8 cellular contexts compared by ENCODE assay signal in the genomic region with DNA sequence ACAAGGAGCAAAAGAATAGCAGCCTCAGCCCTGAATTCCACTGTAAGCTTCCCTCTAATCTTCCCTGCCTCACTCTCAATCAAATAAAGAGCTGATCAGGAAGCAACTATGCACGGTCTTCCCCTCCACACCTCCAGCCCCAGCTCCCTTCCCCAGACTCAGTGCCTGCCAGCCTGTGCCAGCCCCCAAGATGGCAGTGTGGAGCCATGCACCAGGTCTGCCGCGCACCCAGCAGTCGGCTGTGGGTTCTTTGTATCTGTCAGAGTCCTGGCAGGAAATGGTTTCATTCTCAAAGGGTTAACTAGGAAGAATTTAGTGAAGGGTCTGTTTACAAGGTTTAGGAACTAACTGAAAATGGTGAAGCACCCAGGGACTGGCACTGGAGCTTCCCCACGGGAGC.
DNase-seq lines count a peak whose midpoint lies in the region; ATAC-seq and TF ChIP-seq lines count a peak whose summit lies in the region.
"Not testable (repeated sequence)": the region's sequence is repeated elsewhere in the genome, so short reads cannot be mapped to it uniquely, and the experiment has no call there.

No MANE protein-coding gene starts in this region.

- H3K4me1 Mint-ChIP-seq in neural crest cell = not testable (repeated sequence)

- not testable (repeated sequence) for H3K36me3 ChIP-seq in body of pancreas (replicated peaks in 1 of 2; ENCODE audit: insufficient read depth in 1 of 2, low read depth in 2 of 2); cardiac muscle cell

- H3K4me3 ChIP-seq in body of pancreas, cardiac muscle cell: not testable (repeated sequence)

- H3K27ac Mint-ChIP-seq in neural crest cell (ENCODE audit: unreplicated experiment) = peak overlapping the region; percentile 68

- TF ChIP-seq POLR2A in body of pancreas (IDR thresholded peaks at IDR 0.05) = not testable (repeated sequence)

- not testable (repeated sequence) for ATAC-seq in body of pancreas

- peak; percentile 64 for DNase-seq in DMS 273 (lab: John Stamatoyannopoulos, UW; ENCODE audit: unreplicated experiment)
- peak; percentile 60 for DNase-seq in OCI-M1 (lab: John Stamatoyannopoulos, UW)
- peak; percentile 2 to 5 for DNase-seq in activated CD4-positive, alpha-beta T cell treated with anti-CD3 and anti-CD28 coated beads, Interleukin-2, amount 50 U/mL, for 4 hours
- peak; percentile 50 to 69 (median 56) for DNase-seq in body of pancreas
- peak; percentile 24 to 32 for DNase-seq in cardiac muscle cell (ENCODE audit: low read depth in 1 of 2, low spot score in 1 of 2)
- DNase-seq in neural crest cell (ENCODE audit: low read depth, low spot score) = peak; percentile 44
- peak; percentile 11 to 14 for DNase-seq in stimulated activated CD8-positive, alpha-beta memory T cell treated with anti-CD3 and anti-CD28 coated beads, Interleukin-7, amount 100 ng/mL, for 48 hours (ENCODE audit: extremely low read depth in 1 of 2, low read depth in 1 of 2)

- intact Hi-C loops in body of pancreas (cut with DNase I) = not testable (repeated sequence)

- peak; percentile 65 for TF ChIP-seq CTCF in LNCAP (IDR thresholded peaks at IDR 0.05)
- peak in 6 of 7 experiments; percentile 43 to 71 (median 63) for TF ChIP-seq CTCF in body of pancreas (IDR thresholded peaks at IDR 0.05)
- TF ChIP-seq CTCF in cardiac muscle cell (IDR thresholded peaks at IDR 0.05; ENCODE audit: low read depth, low read length) = peak; percentile 40
- TF ChIP-seq CTCF in neural crest cell (conservative IDR thresholded peaks at IDR 0.05) = peak; percentile 62

- not testable (repeated sequence) for H3K9me3 ChIP-seq in body of pancreas; cardiac muscle cell (ENCODE audit: low read depth)

- not testable (repeated sequence) for H3K9me3 Mint-ChIP-seq in neural crest cell

- H3K4me3 Mint-ChIP-seq in neural crest cell = not testable (repeated sequence)

- H3K36me3 Mint-ChIP-seq in neural crest cell (ENCODE audit: low read depth) = not testable (repeated sequence)

- H3K27ac ChIP-seq in body of pancreas, cardiac muscle cell: not testable (repeated sequence)

- H3K27me3 ChIP-seq in body of pancreas, cardiac muscle cell: not testable (repeated sequence)

- not testable (repeated sequence) for H3K4me1 ChIP-seq in body of pancreas; cardiac muscle cell (ENCODE audit: low read depth)

- H3K27me3 Mint-ChIP-seq in neural crest cell (ENCODE audit: low read depth) = not testable (repeated sequence)

- WGBS in body of pancreas, 2 donors = 0 to 11% methylated on average over 5 of the region's 5 CpGs

Comparison
In these comparisons a context has a peak if more than half of its experiments do, and no peak if none do; other contexts are left out.
1. DNase-seq: peak in every context shown above with its lines; median percentile 64 in DMS 273; 60 in OCI-M1; 56 in body of pancreas; 44 in neural crest cell; 28 in cardiac muscle cell; 12 in stimulated activated CD8-positive, alpha-beta memory T cell treated with anti-CD3 and anti-CD28 coated beads, Interleukin-7, amount 100 ng/mL, for 48 hours; 4 in activated CD4-positive, alpha-beta T cell treated with anti-CD3 and anti-CD28 coated beads, Interleukin-2, amount 50 U/mL, for 4 hours.